ENCODE assay signal across 16 cellular contexts in genomic region chr2:171406044-171406443, GRCh38. TPM values are rescaled to one million over a fixed set of nuclear protein-coding genes. Genes with fewer than 3 reads are reported as not detected.
DNase-seq lines count a peak whose midpoint lies in the region; ATAC-seq and TF ChIP-seq lines count a peak whose summit lies in the region.
"Had no signal": no experiment of that assay in that cellular context is flagged by ENCODE, and none has a peak within 500 bp of the region (broad histone marks: within the 10 kb centered on the region; RNA-seq: fewer than 3 reads in every experiment).

No MANE protein-coding gene starts in this region.

- in situ Hi-C loops in GM13977 (cut with MboI; ENCODE audit: low pct_unique_long_range_greater_than_20kb, low sequenced_read_pairs, unreplicated experiment), result no loop called here

- H3K4me1 Mint-ChIP-seq in activated T-helper 17 cell treated with anti-CD3 and anti-CD28 coated beads, Interleukin-2, amount 50 U/mL, for 72 hours, result peaks cover 42% of the 10 kb centered on the region

- no peak overlapping the region for H2AFZ ChIP-seq in Karpas-422 (ENCODE audit: low read length)

- H3K4me3 ChIP-seq in Karpas-422 (ENCODE audit: low read length) (no peak overlapping the region), upper lobe of left lung (no peak overlapping the region)
- H3K4me3 ChIP-seq: BLaER1, heart right ventricle, prostate gland had no signal

- H3K27me3 ChIP-seq in Karpas-422 (ENCODE audit: low read length) (no peaks in the 10 kb centered on the region), upper lobe of left lung (no peaks in the 10 kb centered on the region)
- H3K27me3 ChIP-seq: BLaER1, heart right ventricle had no signal

- H3K9me3 Mint-ChIP-seq in activated T-helper 17 cell treated with anti-CD3 and anti-CD28 coated beads, Interleukin-2, amount 50 U/mL, for 72 hours, result peaks cover 11% of the 10 kb centered on the region

- 0 out of 2 replicates have a peak, but pooled peaks cover 4% of the 10 kb centered on the region for H3K79me2 ChIP-seq in Karpas-422 (ENCODE audit: low read length)

- peak overlapping the region; percentile 33 for H3K4me3 Mint-ChIP-seq in activated T-helper 17 cell treated with anti-CD3 and anti-CD28 coated beads, Interleukin-2, amount 50 U/mL, for 72 hours
- H3K4me3 Mint-ChIP-seq: H9 had no signal

- H3K4me2 ChIP-seq in Karpas-422 (ENCODE audit: low read depth, low read length, poor library complexity, severe bottlenecking), result no peak overlapping the region
- H3K4me2 ChIP-seq: BLaER1 had no signal

- 90 to 94% methylated on average over 1 of the region's 1 CpG for WGBS in upper lobe of left lung, 2 donors

- H3K27ac Mint-ChIP-seq in activated T-helper 17 cell treated with anti-CD3 and anti-CD28 coated beads, Interleukin-2, amount 50 U/mL, for 72 hours, result peak overlapping the region; percentile 47

- H3K27me3 Mint-ChIP-seq in activated T-helper 17 cell treated with anti-CD3 and anti-CD28 coated beads, Interleukin-2, amount 50 U/mL, for 72 hours, result no peaks in the 10 kb centered on the region

- no peaks in the 10 kb centered on the region for H4K20me1 ChIP-seq in Karpas-422 (ENCODE audit: insufficient read depth, low read depth, low read length)
- H4K20me1 ChIP-seq: BLaER1 had no signal

- ATAC-seq in GM18861 (IDR thresholded peaks at IDR 0.05; ENCODE audit: unreplicated experiment) (peak; percentile 48), GM21529 (IDR thresholded peaks at IDR 0.05; ENCODE audit: unreplicated experiment) (peak; percentile 71), HG03135 (IDR thresholded peaks at IDR 0.05; ENCODE audit: unreplicated experiment) (peak; percentile 54), upper lobe of left lung (ENCODE audit: low FRiP score in 2 of 2) (no peak)
- no peak for ATAC-seq in activated T-helper 17 cell treated with anti-CD3 and anti-CD28 coated beads, Interleukin-2, amount 50 U/mL, for 72 hours (replicated peaks)
- ATAC-seq: heart right ventricle, Panc1 had no signal

- no peaks in the 10 kb centered on the region for H3K9me2 ChIP-seq in Karpas-422 (replicated peaks; ENCODE audit: insufficient read depth, low read length)

- no peak for TF ChIP-seq POLR2A in upper lobe of left lung (IDR thresholded peaks at IDR 0.05)

- no peaks in the 10 kb centered on the region for H3K36me3 ChIP-seq in Karpas-422 (ENCODE audit: insufficient read depth, low read length)
- no peaks in the 10 kb centered on the region for H3K36me3 ChIP-seq in upper lobe of left lung
- H3K36me3 ChIP-seq: heart right ventricle, prostate gland had no signal

- H3K4me1 ChIP-seq in Karpas-422 (ENCODE audit: low read length) (no peaks in the 10 kb centered on the region), upper lobe of left lung (no peaks in the 10 kb centered on the region)
- H3K4me1 ChIP-seq: BLaER1, prostate gland had no signal

- DNase-seq in Karpas-422 (no peak), upper lobe of left lung (no peak), GM13977 (ENCODE audit: low spot score) (no peak), iPS-NIHi11 (ENCODE audit: low spot score) (no peak)
- DNase-seq: activated T-cell treated with anti-CD3 and anti-CD28 coated beads for 4 hours, anterior cingulate cortex, H9, heart right ventricle, mesendoderm had no signal

- H3K36me3 Mint-ChIP-seq in activated T-helper 17 cell treated with anti-CD3 and anti-CD28 coated beads, Interleukin-2, amount 50 U/mL, for 72 hours (ENCODE audit: low read depth), result no peaks in the 10 kb centered on the region

- H3K9ac ChIP-seq in Karpas-422 (ENCODE audit: low read length), result no peak overlapping the region
- H3K9ac ChIP-seq: BLaER1 had no signal

- no peak for TF ChIP-seq EP300 in upper lobe of left lung (IDR thresholded peaks at IDR 0.05)

- TF ChIP-seq CTCF in upper lobe of left lung (IDR thresholded peaks at IDR 0.05), result no peak
- TF ChIP-seq CTCF in GM13977 (IDR thresholded peaks at IDR 0.05; ENCODE audit: extremely low read depth, insufficient read depth, missing control alignments), result no peak

- no peak overlapping the region for H3K27ac ChIP-seq in Karpas-422 (ENCODE audit: low read length)
- H3K27ac ChIP-seq in upper lobe of left lung, result no peak overlapping the region
- H3K27ac ChIP-seq: BLaER1, heart right ventricle, prostate gland had no signal

- H3K9me3 ChIP-seq in Karpas-422 (ENCODE audit: low read length), result no peaks in the 10 kb centered on the region
- no peaks in the 10 kb centered on the region for H3K9me3 ChIP-seq in upper lobe of left lung
- H3K9me3 ChIP-seq: prostate gland had no signal

RNA-seq across cellular contexts. Expression of gene METTL8, which starts 27.7 kb away (rescaled TPM):
- total RNA-seq in activated T-helper 17 cell treated with anti-CD3 and anti-CD28 coated beads, Interleukin-2, amount 50 U/mL, for 72 hours, result 10 to 100 TPM; 19.5 to 27.7 TPM
- 13.1 and 16.5 TPM in 2 replicates for total RNA-seq in Karpas-422 (2014; rRNA removed; shearing (Covaris generic); ENCODE audit: low replicate concordance)
- 10 to 100 TPM in 5 of 6 donors, 1 to 10 TPM in 1; 6.1 to 15.4 (median 13.0) TPM for total RNA-seq in upper lobe of left lung

RNA-seq across cellular contexts. Expression of gene DCAF17, which starts 28.0 kb away (rescaled TPM):
- total RNA-seq in activated T-helper 17 cell treated with anti-CD3 and anti-CD28 coated beads, Interleukin-2, amount 50 U/mL, for 72 hours, result 10 to 100 TPM; 11.2 to 18.6 TPM
- total RNA-seq in Karpas-422 (2014; rRNA removed; shearing (Covaris generic); ENCODE audit: low replicate concordance), result 22.3 and 63.2 TPM in 2 replicates
- 10 to 100 TPM in 4 of 6 donors, 1 to 10 TPM in 2; 6.2 to 24.7 (median 11.9) TPM for total RNA-seq in upper lobe of left lung

Comparison
In these comparisons a context has a peak if more than half of its experiments do, and no peak if none do; other contexts are left out.
1. ATAC-seq: peak in GM18861 (single experiment), GM21529 (single experiment) and HG03135 (single experiment); none in activated T-helper 17 cell treated with anti-CD3 and anti-CD28 coated beads, Interleukin-2, amount 50 U/mL, for 72 hours (single experiment) and upper lobe of left lung (0 of 2).